22 cellular contexts compared by ENCODE assay signal in the genomic region with DNA sequence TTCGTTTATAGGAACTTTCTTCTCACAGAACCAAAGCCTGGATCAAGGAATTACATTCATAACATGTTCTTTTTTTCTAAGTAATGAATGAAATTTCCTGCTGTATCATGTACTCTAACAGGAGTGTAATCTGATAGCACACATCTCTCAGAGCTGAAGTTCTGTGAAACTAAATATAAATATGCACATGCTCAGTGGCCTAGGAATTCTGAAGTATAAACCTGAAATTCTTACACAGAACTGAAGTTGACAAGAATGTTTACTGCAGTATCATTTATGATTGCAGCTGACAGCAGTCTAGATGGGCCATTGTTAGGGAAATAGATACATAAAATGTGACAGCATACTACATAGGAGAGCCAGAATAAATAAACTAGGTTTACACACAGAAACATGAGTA. TPM values are rescaled to one million over a fixed set of nuclear protein-coding genes. Genes with fewer than 3 reads are reported as not detected.
DNase-seq lines count a peak whose midpoint lies in the region; ATAC-seq and TF ChIP-seq lines count a peak whose summit lies in the region.
"Had no signal": no experiment of that assay in that cellular context is flagged by ENCODE, and none has a peak within 500 bp of the region (broad histone marks: within the 10 kb centered on the region; RNA-seq: fewer than 3 reads in every experiment).

No MANE protein-coding gene starts in this region.

- H3K27me3 Mint-ChIP-seq in activated CD4-positive, alpha-beta T cell treated with anti-CD3 and anti-CD28 coated beads, Interleukin-2, amount 10 ng/mL, durations not matched to agents 24 days and 14 days, result no peaks in the 10 kb centered on the region
- H3K27me3 Mint-ChIP-seq in glutamatergic neuron (ENCODE audit: unreplicated experiment), result peaks cover 4% of the 10 kb centered on the region
- no peaks in the 10 kb centered on the region for H3K27me3 Mint-ChIP-seq in CD8-positive, alpha-beta memory T cell
- H3K27me3 Mint-ChIP-seq: memory B cell; naive thymus-derived CD8-positive, alpha-beta T cell had no signal

- peaks cover under 1% of the 10 kb centered on the region for H3K9me3 Mint-ChIP-seq in activated CD4-positive, alpha-beta T cell treated with anti-CD3 and anti-CD28 coated beads, Interleukin-2, amount 10 ng/mL, durations not matched to agents 24 days and 14 days
- H3K9me3 Mint-ChIP-seq in glutamatergic neuron (ENCODE audit: unreplicated experiment), result peaks cover 5% of the 10 kb centered on the region
- H3K9me3 Mint-ChIP-seq in CD8-positive, alpha-beta memory T cell, result peaks cover 0 to 1% (median 0%) of the 10 kb centered on the region in 5 donors
- H3K9me3 Mint-ChIP-seq: memory B cell had no signal

- peaks cover 8% of the 10 kb centered on the region for H3K4me1 ChIP-seq in CD8-positive, alpha-beta memory T cell (ENCODE audit: insufficient read depth, low read length)
- peaks cover 28% of the 10 kb centered on the region for H3K4me1 ChIP-seq in vagina
- H3K4me1 ChIP-seq: BLaER1 treated with 17β-estradiol and CSF1 and Interleukin-3, amounts not matched to agents 10 nM and 100 nM had no signal

- H3K4me3 Mint-ChIP-seq in activated CD4-positive, alpha-beta T cell treated with anti-CD3 and anti-CD28 coated beads, Interleukin-2, amount 10 ng/mL, durations not matched to agents 24 days and 14 days, result no peak overlapping the region
- no peak overlapping the region for H3K4me3 Mint-ChIP-seq in glutamatergic neuron (ENCODE audit: unreplicated experiment)
- peak overlapping the region in 1 of 7 donors; percentile 40 for H3K4me3 Mint-ChIP-seq in CD8-positive, alpha-beta memory T cell
- H3K4me3 Mint-ChIP-seq: memory B cell; naive thymus-derived CD8-positive, alpha-beta T cell had no signal

- CTCF ChIA-PET in CD8-positive, alpha-beta memory T cell (lab: Charles Lee), result no interaction called here

- no peak for ATAC-seq in HG02970 (IDR thresholded peaks at IDR 0.05; ENCODE audit: low FRiP score, unreplicated experiment)
- ATAC-seq: naive thymus-derived CD8-positive, alpha-beta T cell; upper lobe of right lung had no signal

- POLR2A ChIA-PET in CD8-positive, alpha-beta memory T cell (lab: Charles Lee), result no interaction called here

- H3K9me3 ChIP-seq in CD8-positive, alpha-beta memory T cell (ENCODE audit: low read length), result no peaks in the 10 kb centered on the region
- H3K9me3 ChIP-seq in vagina, result no peaks in the 10 kb centered on the region
- H3K9me3 ChIP-seq: stomach, upper lobe of right lung had no signal

- H3K4me3 ChIP-seq in CD8-positive, alpha-beta memory T cell (ENCODE audit: low read length), result no peak overlapping the region
- no peak overlapping the region for H3K4me3 ChIP-seq in vagina
- H3K4me3 ChIP-seq: BLaER1 treated with 17β-estradiol and CSF1 and Interleukin-3, amounts not matched to agents 10 nM and 100 nM; stomach; upper lobe of right lung had no signal

- no peaks in the 10 kb centered on the region for H3K27me3 ChIP-seq in CD8-positive, alpha-beta memory T cell (ENCODE audit: insufficient read depth, low read length, poor library complexity, severe bottlenecking)
- H3K27me3 ChIP-seq in vagina, result no peaks in the 10 kb centered on the region
- H3K27me3 ChIP-seq: BLaER1 treated with 17β-estradiol and CSF1 and Interleukin-3, amounts not matched to agents 10 nM and 100 nM; stomach; upper lobe of right lung had no signal

- TF ChIP-seq CTCF in glutamatergic neuron (IDR thresholded peaks at IDR 0.05; ENCODE audit: partially characterized antibody, unreplicated experiment) (no peak), vagina (IDR thresholded peaks at IDR 0.05) (no peak)

- H3K27ac Mint-ChIP-seq in activated CD4-positive, alpha-beta T cell treated with anti-CD3 and anti-CD28 coated beads, Interleukin-2, amount 10 ng/mL, durations not matched to agents 24 days and 14 days, result peak overlapping the region; percentile 43
- peak overlapping the region; percentile 64 for H3K27ac Mint-ChIP-seq in glutamatergic neuron (ENCODE audit: unreplicated experiment)
- no peak overlapping the region for H3K27ac Mint-ChIP-seq in CD8-positive, alpha-beta memory T cell
- H3K27ac Mint-ChIP-seq: memory B cell; naive thymus-derived CD8-positive, alpha-beta T cell had no signal

- no peak for TF ChIP-seq POLR2A in vagina (IDR thresholded peaks at IDR 0.05)

- H3K4me1 Mint-ChIP-seq in activated CD4-positive, alpha-beta T cell treated with anti-CD3 and anti-CD28 coated beads, Interleukin-2, amount 10 ng/mL, durations not matched to agents 24 days and 14 days, result peaks cover 16% of the 10 kb centered on the region
- H3K4me1 Mint-ChIP-seq in glutamatergic neuron (ENCODE audit: low read depth, unreplicated experiment), result peaks cover 30% of the 10 kb centered on the region
- H3K4me1 Mint-ChIP-seq in CD8-positive, alpha-beta memory T cell, result peaks cover 36 to 79% (median 73%) of the 10 kb centered on the region in 3 donors

- DNase-seq in activated CD4-positive, alpha-beta T cell treated with anti-CD3 and anti-CD28 coated beads, Interleukin-2, amount 10 ng/mL, durations not matched to agents 24 days and 14 days, result no peak
- no peak for DNase-seq in activated CD4-positive, alpha-beta T cell treated with anti-CD3 and anti-CD28 coated beads, Interleukin-2, amount 50 U/mL, for 1 hour
- peak; percentile 7 for DNase-seq in amniotic epithelial cell (ENCODE audit: low read depth)
- DNase-seq in glutamatergic neuron, result no peak
- no peak for DNase-seq in CD8-positive, alpha-beta memory T cell
- DNase-seq in NCI-H524 treated with DMSO at 0.1 percent for 48 hours (lab: John Stamatoyannopoulos, UW), result no peak
- DNase-seq in vagina (ENCODE audit: extremely low spot score in 2 of 2), result no peak
- DNase-seq: activated CD4-positive, alpha-beta T cell treated with anti-CD3 and anti-CD28 coated beads, Interleukin-2, amount 50 U/mL, for 4 hours; activated naive CD4-positive, alpha-beta T cell; aorta; foreskin fibroblast; naive thymus-derived CD8-positive, alpha-beta T cell; NCI-H1048; NCI-H2081 treated with DMSO at 0.1 percent for 48 hours; posterior cingulate gyrus; small intestine; stimulated activated CD4-positive, alpha-beta T cell treated with anti-CD3 and anti-CD28 coated beads, Interleukin-2, amount 100 ng/mL, for 48 hours; stomach; upper lobe of right lung had no signal

- peaks cover 33% of the 10 kb centered on the region for H3K36me3 Mint-ChIP-seq in activated CD4-positive, alpha-beta T cell treated with anti-CD3 and anti-CD28 coated beads, Interleukin-2, amount 10 ng/mL, durations not matched to agents 24 days and 14 days (ENCODE audit: low read depth)
- H3K36me3 Mint-ChIP-seq in glutamatergic neuron (ENCODE audit: unreplicated experiment), result peaks cover 1% of the 10 kb centered on the region
- peaks cover 4 to 37% (median 10%) of the 10 kb centered on the region in 3 donors for H3K36me3 Mint-ChIP-seq in CD8-positive, alpha-beta memory T cell

- H3K36me3 ChIP-seq in CD8-positive, alpha-beta memory T cell (ENCODE audit: insufficient read depth, low read length), result no peaks in the 10 kb centered on the region
- peaks cover 0 to 3% of the 10 kb centered on the region in 2 donors for H3K36me3 ChIP-seq in vagina

- no peak overlapping the region for H3K27ac ChIP-seq in CD8-positive, alpha-beta memory T cell (ENCODE audit: low read depth, low read length)
- H3K27ac ChIP-seq in vagina, result no peak overlapping the region
- H3K27ac ChIP-seq: BLaER1 treated with 17β-estradiol and CSF1 and Interleukin-3, amounts not matched to agents 10 nM and 100 nM; stomach; upper lobe of right lung had no signal

- intact Hi-C loops in activated CD4-positive, alpha-beta T cell treated with anti-CD3 and anti-CD28 coated beads, Interleukin-2, amount 10 ng/mL, durations not matched to agents 24 days and 14 days (cut with micrococcal nuclease), result no loop called here
- intact Hi-C loops in vagina (cut with DNase I), result no loop called here

RNA-seq across cellular contexts. Expression of gene USP12, which starts 54.5 kb away (rescaled TPM):
- total RNA-seq in activated CD4-positive, alpha-beta T cell treated with anti-CD3 and anti-CD28 coated beads, Interleukin-2, amount 10 ng/mL, durations not matched to agents 24 days and 14 days, result 40.6 and 47.0 TPM in 2 replicates
- total RNA-seq in glutamatergic neuron (ENCODE audit: unreplicated experiment) (24.9 TPM), vagina (20.9 TPM)
- total RNA-seq in CD8-positive, alpha-beta memory T cell, result 10 to 100 TPM; 72.1 to 73.2 TPM
- polyA plus RNA-seq in CD8-positive, alpha-beta memory T cell, result 14.5 TPM

Comparison
In these comparisons a context has a peak if more than half of its experiments do, and no peak if none do; other contexts are left out.
1. H3K27ac Mint-ChIP-seq: peak in activated CD4-positive, alpha-beta T cell treated with anti-CD3 and anti-CD28 coated beads, Interleukin-2, amount 10 ng/mL, durations not matched to agents 24 days and 14 days (single experiment) and glutamatergic neuron (single experiment); none in CD8-positive, alpha-beta memory T cell (0 of 8).